ENCODE assay signal across 21 cellular contexts in the genomic region with DNA sequence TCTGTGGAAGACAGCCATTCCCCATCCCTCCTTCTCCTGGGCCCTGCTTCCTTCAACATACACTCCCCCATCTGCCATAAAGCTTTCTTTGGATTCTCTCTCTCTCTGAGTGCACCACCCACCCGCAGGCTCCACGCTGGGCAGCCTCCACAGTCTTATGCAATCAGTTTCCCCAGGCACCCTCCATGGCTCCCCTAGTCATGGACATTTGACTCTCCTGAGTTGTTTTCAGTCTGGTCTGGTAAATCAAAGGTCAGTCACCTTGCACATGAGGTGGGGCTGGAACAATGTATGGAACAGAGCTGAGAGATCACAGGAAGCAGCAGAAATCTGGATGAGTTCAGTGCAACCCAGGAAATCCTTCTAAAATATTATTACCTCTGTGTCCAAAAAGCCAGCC.
DNase-seq lines count a peak whose midpoint lies in the region; ATAC-seq and TF ChIP-seq lines count a peak whose summit lies in the region.
"Had no signal": no experiment of that assay in that cellular context is flagged by ENCODE, and none has a peak within 500 bp of the region (broad histone marks: within the 10 kb centered on the region; RNA-seq: fewer than 3 reads in every experiment).

No MANE protein-coding gene starts in this region.

- no peaks in the 10 kb centered on the region for H3K9me3 Mint-ChIP-seq in stimulated activated naive B cell treated with anti-CD40 and anti-IgM and Interleukin-4, amounts not matched to agents 10 μg/mL and 1 μg/mL and 100 μg/mL, for 72 hours
- H3K9me3 Mint-ChIP-seq: CD4-positive, alpha-beta T cell; CD8-positive, alpha-beta memory T cell had no signal

- DNase-seq in amniotic epithelial cell (ENCODE audit: low read depth) (peak; percentile 18), occipital lobe (lab: John Stamatoyannopoulos, UW) (peak; percentile 1), foreskin keratinocyte (no peak), GM19238 (ENCODE audit: insufficient read length, low spot score) (no peak), SW480 (ENCODE audit: low spot score) (no peak), mammary epithelial cell (no peak)
- DNase-seq in stimulated activated naive B cell treated with anti-CD40 and anti-IgM and Interleukin-4, amounts not matched to agents 10 μg/mL and 1 μg/mL and 100 μg/mL, for 72 hours, result no peak
- DNase-seq: AML-193; BE2C; CD4-positive, alpha-beta T cell; CD8-positive, alpha-beta memory T cell; DMS 273 treated with DMSO at 0.1 percent for 48 hours; DMS79; EL; GDM1; GOT3 had no signal

- no peak overlapping the region for H3K4me2 ChIP-seq in mammary epithelial cell (ENCODE audit: insufficient read depth, low read depth, low read length)
- H3K4me2 ChIP-seq: BLaER1 treated with 17β-estradiol and CSF1 and Interleukin-3, amounts not matched to agents 10 nM and 100 nM had no signal

- H3K36me3 Mint-ChIP-seq in stimulated activated naive B cell treated with anti-CD40 and anti-IgM and Interleukin-4, amounts not matched to agents 10 μg/mL and 1 μg/mL and 100 μg/mL, for 72 hours, result no peaks in the 10 kb centered on the region
- H3K36me3 Mint-ChIP-seq: CD14-positive monocyte had no signal

- H2AFZ ChIP-seq in mammary epithelial cell (ENCODE audit: low read depth, low read length), result no peak overlapping the region

- dilution Hi-C loops in mammary epithelial cell (cut with HindIII; ENCODE audit: low sequenced_read_pairs), result no loop called here

- H3K79me2 ChIP-seq in mammary epithelial cell (ENCODE audit: insufficient read depth, low read length), result no peaks in the 10 kb centered on the region

- H3K27ac ChIP-seq in HEK293 (ENCODE audit: extremely low read depth, low read depth, low read length) (no peak overlapping the region), foreskin keratinocyte (no peak overlapping the region), mammary epithelial cell (ENCODE audit: insufficient read depth, low read depth, low read length) (no peak overlapping the region)
- H3K27ac ChIP-seq: BLaER1 treated with 17β-estradiol and CSF1 and Interleukin-3, amounts not matched to agents 10 nM and 100 nM had no signal

- POLR2A ChIA-PET in HEK293 (lab: Yijun Ruan, JAX), result no interaction called here

- H3K27me3 Mint-ChIP-seq in stimulated activated naive B cell treated with anti-CD40 and anti-IgM and Interleukin-4, amounts not matched to agents 10 μg/mL and 1 μg/mL and 100 μg/mL, for 72 hours, result peaks cover 7 to 14% of the 10 kb centered on the region in 2 donors

- WGBS in mammary epithelial cell (ENCODE audit: low coverage, missing lambda C conversion rate), result 86% methylated on average over 2 of the region's 2 CpGs

- no peaks in the 10 kb centered on the region for H4K20me1 ChIP-seq in mammary epithelial cell (ENCODE audit: insufficient read depth, low read length)
- H4K20me1 ChIP-seq: BLaER1 treated with 17β-estradiol and CSF1 and Interleukin-3, amounts not matched to agents 10 nM and 100 nM had no signal

- H3K9ac ChIP-seq in mammary epithelial cell (ENCODE audit: insufficient read depth, low read length), result no peak overlapping the region
- H3K9ac ChIP-seq: BLaER1 treated with 17β-estradiol and CSF1 and Interleukin-3, amounts not matched to agents 10 nM and 100 nM had no signal

- no peak overlapping the region for H3K4me3 Mint-ChIP-seq in stimulated activated naive B cell treated with anti-CD40 and anti-IgM and Interleukin-4, amounts not matched to agents 10 μg/mL and 1 μg/mL and 100 μg/mL, for 72 hours
- H3K4me3 Mint-ChIP-seq: CD14-positive monocyte; CD4-positive, alpha-beta T cell; CD8-positive, alpha-beta memory T cell had no signal

- no peaks in the 10 kb centered on the region for H3K4me1 Mint-ChIP-seq in stimulated activated naive B cell treated with anti-CD40 and anti-IgM and Interleukin-4, amounts not matched to agents 10 μg/mL and 1 μg/mL and 100 μg/mL, for 72 hours
- H3K4me1 Mint-ChIP-seq: CD14-positive monocyte had no signal

- H3K4me1 ChIP-seq in HEK293 (ENCODE audit: control insufficient read depth, insufficient read depth, low read length) (no peaks in the 10 kb centered on the region), foreskin keratinocyte (peaks cover 5% of the 10 kb centered on the region), mammary epithelial cell (ENCODE audit: insufficient read depth, low read length) (no peaks in the 10 kb centered on the region)
- H3K4me1 ChIP-seq: BE2C; BLaER1 treated with 17β-estradiol and CSF1 and Interleukin-3, amounts not matched to agents 10 nM and 100 nM; HAP-1 had no signal

- BruUV-seq in mammary epithelial cell (replicated peaks; lab: Mats Ljungman, UMichigan), result no TSS peak

- H3K27me3 ChIP-seq in foreskin keratinocyte (no peaks in the 10 kb centered on the region), mammary epithelial cell (ENCODE audit: insufficient read depth, low read length) (no peaks in the 10 kb centered on the region)
- H3K27me3 ChIP-seq: BE2C; BLaER1 treated with 17β-estradiol and CSF1 and Interleukin-3, amounts not matched to agents 10 nM and 100 nM had no signal

- H3K27ac Mint-ChIP-seq in stimulated activated naive B cell treated with anti-CD40 and anti-IgM and Interleukin-4, amounts not matched to agents 10 μg/mL and 1 μg/mL and 100 μg/mL, for 72 hours, result peak overlapping the region; percentile 38
- H3K27ac Mint-ChIP-seq: CD14-positive monocyte; CD4-positive, alpha-beta T cell; CD8-positive, alpha-beta memory T cell had no signal

- H3K36me3 ChIP-seq in HEK293 (ENCODE audit: control insufficient read depth in 2 of 2, insufficient read depth in 1 of 2, low read length in 2 of 2), result no peaks in the 10 kb centered on the region
- no peaks in the 10 kb centered on the region for H3K36me3 ChIP-seq in mammary epithelial cell (ENCODE audit: insufficient read depth, low read length)
- H3K36me3 ChIP-seq: BE2C; BLaER1 treated with 17β-estradiol and CSF1 and Interleukin-3, amounts not matched to agents 10 nM and 100 nM; HAP-1 had no signal

- no peak overlapping the region for H3K4me3 ChIP-seq in HEK293 (ENCODE audit: low read depth, low read length)
- H3K4me3 ChIP-seq in mammary epithelial cell (replicated peaks in 1 of 3; ENCODE audit: insufficient read depth in 1 of 3, low read depth in 2 of 3, low read length in 3 of 3), result no peak overlapping the region
- H3K4me3 ChIP-seq: BLaER1 treated with 17β-estradiol and CSF1 and Interleukin-3, amounts not matched to agents 10 nM and 100 nM; GM12878; HAP-1 had no signal

- no peaks in the 10 kb centered on the region for H3K9me3 ChIP-seq in HEK293 (ENCODE audit: control insufficient read depth, insufficient read depth, low read depth, low read length)
- no peaks in the 10 kb centered on the region for H3K9me3 ChIP-seq in mammary epithelial cell (replicated peaks; ENCODE audit: insufficient read depth, low read length)
- H3K9me3 ChIP-seq: BE2C; BLaER1 treated with 17β-estradiol and CSF1 and Interleukin-3, amounts not matched to agents 10 nM and 100 nM; HAP-1 had no signal

- in situ Hi-C loops in mammary epithelial cell (cut with MboI; ENCODE audit: low sequenced_read_pairs in 2 of 2), result loop anchor here in 1 of 2 donors (25.0 kb wide), 1 partner anchor 168 kb away; no protein-coding TSS in a partner anchor

- no peak for ATAC-seq in stimulated activated naive B cell treated with anti-CD40 and anti-IgM and Interleukin-4, amounts not matched to agents 10 μg/mL and 1 μg/mL and 100 μg/mL, for 72 hours (replicated peaks)
- ATAC-seq in foreskin keratinocyte, result no peak
- ATAC-seq: GM12878 had no signal

- intact Hi-C loops in mammary epithelial cell (cut with micrococcal nuclease), result no loop called here

- TF ChIP-seq CTCF in HEK293 (tag by site-specific recombination; IDR thresholded peaks at IDR 0.05), result no peak
- TF ChIP-seq CTCF in foreskin keratinocyte (conservative IDR thresholded peaks at IDR 0.05), result no peak
- TF ChIP-seq CTCF in mammary epithelial cell (conservative IDR thresholded peaks at IDR 0.05 in 1 of 2, IDR thresholded peaks at IDR 0.05 in 1 of 2; ENCODE audit: extremely low read depth in 1 of 2, insufficient read depth in 1 of 2, low read depth in 1 of 2, low read length in 2 of 2), result no peak

- CTCF ChIA-PET in HEK293 (lab: Yijun Ruan, JAX) (interaction anchor here (0.7 to 0.9 kb wide), 2 partner anchors 15 to 234 kb away, joined by 3 to 5 read pairs; no protein-coding TSS in a partner anchor), mammary epithelial cell (lab: Charles Lee; ENCODE audit: low non-redundant PET) (no interaction called here)

TF ChIP-seq in HEK293, 187 proteins besides CTCF, POLR2A, EP300 and RAD21:
- no peak for TF ChIP-seq ZNF416 (tag by site-specific recombination; IDR thresholded peaks at IDR 0.05)
- peak; percentile 24; the same call in 1 of the 2 replicates for TF ChIP-seq ZFHX2 (tag by site-specific recombination; conservative IDR thresholded peaks at IDR 0.05)
- no peak for TF ChIP-seq FEZF1 (tag by site-specific recombination; IDR thresholded peaks at IDR 0.05)

Comparison
In these comparisons a context has a peak if more than half of its experiments do, and no peak if none do; other contexts are left out.
1. DNase-seq: peak in amniotic epithelial cell (single experiment) and occipital lobe (single experiment); none in stimulated activated naive B cell treated with anti-CD40 and anti-IgM and Interleukin-4, amounts not matched to agents 10 μg/mL and 1 μg/mL and 100 μg/mL, for 72 hours (single experiment), foreskin keratinocyte (0 of 2), GM19238 (single experiment), SW480 (single experiment) and mammary epithelial cell (single experiment).